10 cellular contexts compared by ENCODE assay signal in genomic region chr5:112338681-112339337, GRCh38.
DNase-seq lines count a peak whose midpoint lies in the region; ATAC-seq, FAIRE-seq and TF ChIP-seq lines count a peak whose summit lies in the region.
"Had no signal": no experiment of that assay in that cellular context is flagged by ENCODE, and none has a peak within 500 bp of the region (broad histone marks: within the 10 kb centered on the region; RNA-seq: fewer than 3 reads in every experiment).

No MANE protein-coding gene starts in this region.

- in situ Hi-C loops in HepG2 (cut with HindIII; ENCODE audit: extremely low pct_ligation_motif_present, low pct_unique_long_range_greater_than_20kb): no loop called here

- CTCF ChIA-PET in HepG2 (lab: Yijun Ruan, JAX; ENCODE audit: low intra/inter-chr PET ratio, low total read pairs): no interaction called here

- no peaks in the 10 kb centered on the region for H3K9me3 ChIP-seq in HepG2 (ENCODE audit: low read length)
- H3K9me3 ChIP-seq: neutrophil had no signal

- H4K20me1 ChIP-seq in HepG2 (ENCODE audit: insufficient read depth, low read length): no peaks in the 10 kb centered on the region

- H3K27ac Mint-ChIP-seq in naive thymus-derived CD8-positive, alpha-beta T cell: no peak overlapping the region

- no peaks in the 10 kb centered on the region; a peak in 1 of 5 replicates for H3K27me3 ChIP-seq in HepG2 (ENCODE audit: control insufficient read depth in 1 of 2, insufficient read depth in 2 of 2, low read length in 2 of 2)
- H3K27me3 ChIP-seq: neutrophil had no signal

- no peak for DNase-seq in Right ventricle myocardium inferior (ENCODE audit: missing footprints)
- DNase-seq in cardiac septum (ENCODE audit: low spot score): no peak
- peak; percentile 74 to 90 for DNase-seq in cardiac fibroblast (ENCODE audit: low read depth in 2 of 2)
- peak; percentile 18 for DNase-seq in HepG2 (ENCODE audit: low spot score)
- DNase-seq in naive thymus-derived CD8-positive, alpha-beta T cell: no peak
- DNase-seq in NCI-H1694 treated with DMSO at 0.1 percent for 48 hours (lab: John Stamatoyannopoulos, UW): no peak
- no peak for DNase-seq in H54 (ENCODE audit: insufficient read length, low spot score)
- DNase-seq: activated naive CD4-positive, alpha-beta T cell treated with anti-CD3 and anti-CD28 coated beads, Interleukin-2, amount 50 U/mL, for 16 hours had no signal

- no peak overlapping the region for H3K9ac ChIP-seq in HepG2 (ENCODE audit: insufficient read depth, low read depth, low read length)

- no peaks in the 10 kb centered on the region for H3K9me3 Mint-ChIP-seq in naive thymus-derived CD8-positive, alpha-beta T cell

- ATAC-seq in Right ventricle myocardium inferior: peak; percentile 83
- no peak; the same call in 2 of the 3 replicates for ATAC-seq in HepG2
- ATAC-seq in naive thymus-derived CD8-positive, alpha-beta T cell: no peak
- no peak for ATAC-seq in HG03095 (IDR thresholded peaks at IDR 0.05; ENCODE audit: unreplicated experiment)

- no peak overlapping the region for H3K4me3 Mint-ChIP-seq in naive thymus-derived CD8-positive, alpha-beta T cell

- TF ChIP-seq EP300 in HepG2 (IDR thresholded peaks at IDR 0.05; ENCODE audit: low read depth in 2 of 2, low read length in 2 of 2) (no peak), HepG2 (CRISPR knock-in tag; IDR thresholded peaks at IDR 0.05; ENCODE audit: borderline replicate concordance) (no peak)

- H3K27me3 Mint-ChIP-seq in naive thymus-derived CD8-positive, alpha-beta T cell: peaks cover 2 to 26% (median 15%) of the 10 kb centered on the region in 5 donors

- BruUV-seq in HepG2 (replicated peaks; lab: Mats Ljungman, UMichigan): no TSS peak

- H3K4me2 ChIP-seq in HepG2 (ENCODE audit: low read depth, low read length): no peak overlapping the region

- TF ChIP-seq CTCF in cardiac fibroblast (IDR thresholded peaks at IDR 0.05; ENCODE audit: low read depth, low read length) (no peak), HepG2 (CRISPR knock-in tag; IDR thresholded peaks at IDR 0.05) (no peak)

- WGBS in HepG2 (ENCODE audit: low lambda C conversion rate): 2% methylated on average over 5 of the region's 5 CpGs

- intact Hi-C loops in Right ventricle myocardium inferior (cut with DNase I) (loop anchor here (5.0 kb wide), 1 partner anchor 112 kb away; no protein-coding TSS in a partner anchor), cardiac septum (cut with DNase I) (loop anchor here (2.0 to 5.0 kb wide), 2 partner anchors 47 to 80 kb away; partner anchors contain the start of gene EPB41L4A), HepG2 (cut with micrococcal nuclease; ENCODE audit: unreplicated experiment) (no loop called here)

- H3K36me3 ChIP-seq in HepG2 (replicated peaks in 1 of 2; ENCODE audit: control insufficient read depth in 1 of 2, insufficient read depth in 2 of 2, low read length in 2 of 2): no peaks in the 10 kb centered on the region
- H3K36me3 ChIP-seq: neutrophil had no signal

- H3K27ac ChIP-seq in HepG2 (ENCODE audit: extremely low read length, insufficient read depth, low read length): no peak overlapping the region
- H3K27ac ChIP-seq: neutrophil had no signal

- H3K4me1 Mint-ChIP-seq in naive thymus-derived CD8-positive, alpha-beta T cell: no peaks in the 10 kb centered on the region

- H3K79me2 ChIP-seq in HepG2 (ENCODE audit: insufficient read depth, low read length): no peaks in the 10 kb centered on the region

- FAIRE-seq in HepG2 (lab: Jason Lieb, UNC): no peak
- FAIRE-seq in H54 (lab: Jason Lieb, UNC): no peak

- POLR2A ChIA-PET in HepG2 (lab: Yijun Ruan, JAX): no interaction called here
- POLR2A ChIA-PET in naive thymus-derived CD8-positive, alpha-beta T cell (lab: Charles Lee): interaction anchor here (0.6 kb wide), 1 partner anchor 421 kb away, joined by 6 read pairs; no protein-coding TSS in a partner anchor

- H3K36me3 Mint-ChIP-seq in naive thymus-derived CD8-positive, alpha-beta T cell: no peaks in the 10 kb centered on the region

- no peaks in the 10 kb centered on the region for H3K4me1 ChIP-seq in HepG2 (ENCODE audit: insufficient read depth, low read length)

- TF ChIP-seq RAD21 in HepG2 (CRISPR knock-in tag; IDR thresholded peaks at IDR 0.05): no peak

- TF ChIP-seq POLR2A in HepG2 (IDR thresholded peaks at IDR 0.05; ENCODE audit: insufficient read depth in 1 of 2, low read depth in 2 of 2, low read length in 2 of 2) (no peak), H54 (IDR thresholded peaks at IDR 0.05; ENCODE audit: low read depth, low read length) (no peak)

- H3K4me3 ChIP-seq in cardiac fibroblast (replicated peaks in 1 of 2; ENCODE audit: low read depth in 2 of 2, low read length in 2 of 2) (no peak overlapping the region), HepG2 (replicated peaks in 1 of 3; ENCODE audit: insufficient read depth in 1 of 3, low read depth in 2 of 3, low read length in 3 of 3) (no peak overlapping the region)

- H2AFZ ChIP-seq in HepG2 (ENCODE audit: low read length): no peak overlapping the region

TF ChIP-seq in HepG2, 621 proteins besides CTCF, POLR2A, EP300 and RAD21:
- TF ChIP-seq CSRNP1 (CRISPR knock-in tag; IDR thresholded peaks at IDR 0.05) (no peak), MAF1 (CRISPR knock-in tag; IDR thresholded peaks at IDR 0.05; ENCODE audit: borderline replicate concordance) (no peak), ZBTB39 (CRISPR knock-in tag; IDR thresholded peaks at IDR 0.05) (no peak), MLLT10 (CRISPR knock-in tag; IDR thresholded peaks at IDR 0.05) (no peak), KLF6 (CRISPR knock-in tag; IDR thresholded peaks at IDR 0.05) (no peak), ZBTB14 (CRISPR knock-in tag; IDR thresholded peaks at IDR 0.05) (no peak), TEAD2 (CRISPR knock-in tag; IDR thresholded peaks at IDR 0.05) (no peak), TBX3 (IDR thresholded peaks at IDR 0.05; ENCODE audit: borderline replicate concordance) (no peak), SOX5 (CRISPR knock-in tag; IDR thresholded peaks at IDR 0.05; ENCODE audit: borderline replicate concordance) (peak; percentile 35; the same call in 1 of the 2 replicates), HDAC6 (IDR thresholded peaks at IDR 0.05; ENCODE audit: low read depth, low read length) (no peak), TSC22D2 (CRISPR knock-in tag; IDR thresholded peaks at IDR 0.05; ENCODE audit: borderline replicate concordance) (no peak), ZFP1 (CRISPR knock-in tag; IDR thresholded peaks at IDR 0.05) (no peak), FOSL2 (CRISPR knock-in tag; IDR thresholded peaks at IDR 0.05) (0 out of 2 replicates have a peak, but pooled peaks have one; percentile 25), CEBPB (IDR thresholded peaks at IDR 0.05; ENCODE audit: borderline replicate concordance, low read depth, low read length) (peak; percentile 52; the same call in 1 of the 2 replicates), GFI1 (CRISPR knock-in tag; IDR thresholded peaks at IDR 0.05; ENCODE audit: borderline replicate concordance) (no peak), ZNF24 (IDR thresholded peaks at IDR 0.05) (no peak)
TF ChIP-seq in HepG2: peak in this region for 3.

Comparison
In these comparisons a context has a peak if more than half of its experiments do, and no peak if none do; other contexts are left out.
1. DNase-seq: peak in cardiac fibroblast (2 of 2) and HepG2 (single experiment); none in Right ventricle myocardium inferior (single experiment), cardiac septum (single experiment), naive thymus-derived CD8-positive, alpha-beta T cell (0 of 10), NCI-H1694 treated with DMSO at 0.1 percent for 48 hours (single experiment) and H54 (single experiment).